1 cellular context compared by ENCODE assay signal in genomic region chr7:102466097-102466496, GRCh38.
TF ChIP-seq lines count a peak whose summit lies in the region.

No MANE protein-coding gene starts in this region.

TF ChIP-seq in IMR-90, 13 proteins besides CTCF, POLR2A, EP300 and RAD21 (continued from another document):
- no peak for TF ChIP-seq ELK1 (IDR thresholded peaks at IDR 0.05; ENCODE audit: borderline replicate concordance, low read depth, low read length)
- TF ChIP-seq FOS (IDR thresholded peaks at IDR 0.05; ENCODE audit: low read depth, low read length) = no peak
- no peak for TF ChIP-seq MAFK (IDR thresholded peaks at IDR 0.05; ENCODE audit: low read depth, low read length)
- TF ChIP-seq CHD1 (IDR thresholded peaks at IDR 0.05; ENCODE audit: low read depth, low read length) = no peak
- TF ChIP-seq BHLHE40 (IDR thresholded peaks at IDR 0.05; ENCODE audit: low read depth, low read length) = no peak
- no peak for TF ChIP-seq USF2 (IDR thresholded peaks at IDR 0.05; ENCODE audit: low read depth, low read length)
- TF ChIP-seq CEBPB (IDR thresholded peaks at IDR 0.05; ENCODE audit: low read depth, low read length) = no peak
- TF ChIP-seq RFX5 (IDR thresholded peaks at IDR 0.05; ENCODE audit: low read depth, low read length) = no peak
- no peak for TF ChIP-seq NFE2L2 (IDR thresholded peaks at IDR 0.05; ENCODE audit: low read depth, low read length)
- no peak for TF ChIP-seq SMC3 (IDR thresholded peaks at IDR 0.05; ENCODE audit: low read depth, low read length)
- no peak for TF ChIP-seq MXI1 (IDR thresholded peaks at IDR 0.05; ENCODE audit: borderline replicate concordance, low read depth, low read length)
- no peak for TF ChIP-seq RCOR1 (IDR thresholded peaks at IDR 0.05; ENCODE audit: insufficient replicate concordance, low read length)
